1 cellular context compared by ENCODE assay signal in the genomic region with DNA sequence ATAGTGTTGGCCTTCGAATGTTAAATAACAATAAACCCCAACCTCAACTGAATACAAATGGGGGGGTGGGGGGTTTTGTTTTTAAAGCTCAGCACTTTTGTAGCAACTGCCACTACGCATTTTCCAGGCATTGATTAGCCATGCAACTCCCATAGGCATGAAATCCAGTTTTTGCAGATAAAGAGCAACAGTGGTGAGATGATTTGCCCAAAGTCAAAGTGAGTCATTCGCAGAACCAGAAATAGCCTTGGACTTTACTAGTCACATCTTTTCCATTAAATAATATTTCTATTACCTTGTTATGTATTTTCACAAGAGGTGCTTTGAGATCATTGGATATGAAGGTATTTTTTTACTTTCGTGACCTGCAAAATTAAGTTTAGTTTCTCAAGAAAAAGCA.
TF ChIP-seq lines count a peak whose summit lies in the region.

No MANE protein-coding gene starts in this region.

TF ChIP-seq in HEK293, 187 proteins besides CTCF, POLR2A, EP300 and RAD21 (continued from another document):
- TF ChIP-seq, protein P1, sequence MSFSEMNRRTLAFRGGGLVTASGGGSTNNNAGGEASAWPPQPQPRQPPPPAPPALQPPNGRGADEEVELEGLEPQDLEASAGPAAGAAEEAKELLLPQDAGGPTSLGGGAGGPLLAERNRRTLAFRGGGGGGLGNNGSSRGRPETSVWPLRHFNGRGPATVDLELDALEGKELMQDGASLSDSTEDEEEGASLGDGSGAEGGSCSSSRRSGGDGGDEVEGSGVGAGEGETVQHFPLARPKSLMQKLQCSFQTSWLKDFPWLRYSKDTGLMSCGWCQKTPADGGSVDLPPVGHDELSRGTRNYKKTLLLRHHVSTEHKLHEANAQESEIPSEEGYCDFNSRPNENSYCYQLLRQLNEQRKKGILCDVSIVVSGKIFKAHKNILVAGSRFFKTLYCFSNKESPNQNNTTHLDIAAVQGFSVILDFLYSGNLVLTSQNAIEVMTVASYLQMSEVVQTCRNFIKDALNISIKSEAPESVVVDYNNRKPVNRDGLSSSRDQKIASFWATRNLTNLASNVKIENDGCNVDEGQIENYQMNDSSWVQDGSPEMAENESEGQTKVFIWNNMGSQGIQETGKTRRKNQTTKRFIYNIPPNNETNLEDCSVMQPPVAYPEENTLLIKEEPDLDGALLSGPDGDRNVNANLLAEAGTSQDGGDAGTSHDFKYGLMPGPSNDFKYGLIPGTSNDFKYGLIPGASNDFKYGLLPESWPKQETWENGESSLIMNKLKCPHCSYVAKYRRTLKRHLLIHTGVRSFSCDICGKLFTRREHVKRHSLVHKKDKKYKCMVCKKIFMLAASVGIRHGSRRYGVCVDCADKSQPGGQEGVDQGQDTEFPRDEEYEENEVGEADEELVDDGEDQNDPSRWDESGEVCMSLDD (tag by site-specific recombination; IDR thresholded peaks at IDR 0.05): no peak
- no peak for TF ChIP-seq ZNF785 (tag by site-specific recombination; IDR thresholded peaks at IDR 0.05)
- TF ChIP-seq, protein P2, sequence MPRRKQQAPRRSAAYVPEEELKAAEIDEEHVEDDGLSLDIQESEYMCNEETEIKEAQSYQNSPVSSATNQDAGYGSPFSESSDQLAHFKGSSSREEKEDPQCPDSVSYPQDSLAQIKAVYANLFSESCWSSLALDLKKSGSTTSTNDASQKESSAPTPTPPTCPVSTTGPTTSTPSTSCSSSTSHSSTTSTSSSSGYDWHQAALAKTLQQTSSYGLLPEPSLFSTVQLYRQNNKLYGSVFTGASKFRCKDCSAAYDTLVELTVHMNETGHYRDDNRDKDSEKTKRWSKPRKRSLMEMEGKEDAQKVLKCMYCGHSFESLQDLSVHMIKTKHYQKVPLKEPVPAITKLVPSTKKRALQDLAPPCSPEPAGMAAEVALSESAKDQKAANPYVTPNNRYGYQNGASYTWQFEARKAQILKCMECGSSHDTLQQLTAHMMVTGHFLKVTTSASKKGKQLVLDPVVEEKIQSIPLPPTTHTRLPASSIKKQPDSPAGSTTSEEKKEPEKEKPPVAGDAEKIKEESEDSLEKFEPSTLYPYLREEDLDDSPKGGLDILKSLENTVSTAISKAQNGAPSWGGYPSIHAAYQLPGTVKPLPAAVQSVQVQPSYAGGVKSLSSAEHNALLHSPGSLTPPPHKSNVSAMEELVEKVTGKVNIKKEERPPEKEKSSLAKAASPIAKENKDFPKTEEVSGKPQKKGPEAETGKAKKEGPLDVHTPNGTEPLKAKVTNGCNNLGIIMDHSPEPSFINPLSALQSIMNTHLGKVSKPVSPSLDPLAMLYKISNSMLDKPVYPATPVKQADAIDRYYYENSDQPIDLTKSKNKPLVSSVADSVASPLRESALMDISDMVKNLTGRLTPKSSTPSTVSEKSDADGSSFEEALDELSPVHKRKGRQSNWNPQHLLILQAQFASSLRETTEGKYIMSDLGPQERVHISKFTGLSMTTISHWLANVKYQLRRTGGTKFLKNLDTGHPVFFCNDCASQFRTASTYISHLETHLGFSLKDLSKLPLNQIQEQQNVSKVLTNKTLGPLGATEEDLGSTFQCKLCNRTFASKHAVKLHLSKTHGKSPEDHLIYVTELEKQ (tag by site-specific recombination; IDR thresholded peaks at IDR 0.05; ENCODE audit: borderline replicate concordance): no peak
